Comparison of ENCODE assay signal across 24 cellular contexts in the genomic region with DNA sequence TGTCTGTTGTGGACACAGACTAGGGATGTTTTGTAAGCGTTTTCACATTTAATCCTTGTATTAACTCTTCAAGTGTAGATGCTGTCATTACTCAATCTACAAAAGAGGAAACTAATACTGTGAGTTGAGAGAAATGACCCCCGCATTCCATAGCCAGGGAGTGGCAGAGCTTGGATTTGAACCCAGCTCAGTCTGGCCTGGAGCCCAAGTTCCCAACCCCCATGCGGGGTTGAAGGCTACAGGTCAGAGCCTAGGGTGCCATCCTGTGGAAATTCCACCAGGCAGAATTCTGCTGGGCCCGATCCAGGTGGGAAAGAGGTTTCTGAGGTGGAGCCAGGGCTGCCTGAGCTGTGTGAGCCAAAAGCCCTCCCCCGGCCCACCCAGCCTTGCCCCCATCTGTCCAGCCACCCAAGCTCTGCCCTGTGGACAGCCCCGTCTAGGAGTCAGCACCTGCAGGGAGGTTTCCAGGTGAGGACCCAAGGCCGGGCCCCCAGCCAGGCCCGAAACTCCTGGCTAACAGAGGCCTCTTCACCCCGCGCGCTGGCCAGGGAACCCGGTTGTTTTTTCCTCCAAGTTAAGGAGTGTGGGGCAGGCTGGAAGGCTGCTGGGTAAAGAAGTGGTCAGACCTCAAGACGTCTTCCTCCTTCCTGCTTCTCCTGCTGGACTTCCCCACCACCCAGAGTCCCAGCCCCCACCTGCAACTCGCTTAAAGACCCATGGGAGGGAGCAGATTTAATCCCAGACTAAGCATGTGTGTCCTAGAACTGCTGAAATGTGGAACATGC. TPM values are rescaled to one million over a fixed set of nuclear protein-coding genes. Genes with fewer than 3 reads are reported as not detected.
DNase-seq lines count a peak whose midpoint lies in the region; ATAC-seq and TF ChIP-seq lines count a peak whose summit lies in the region.
"Had no signal": no experiment of that assay in that cellular context is flagged by ENCODE, and none has a peak within 500 bp of the region (broad histone marks: within the 10 kb centered on the region; RNA-seq: fewer than 3 reads in every experiment).

No MANE protein-coding gene starts in this region.

- no peak overlapping the region for H2BK120ac ChIP-seq in mesenchymal stem cell (ENCODE audit: low read depth, low read length)

- H3K4ac ChIP-seq in mesenchymal stem cell (ENCODE audit: low read depth in 1 of 2, low read length in 2 of 2): no peak overlapping the region

- ATAC-seq in HG03442 (IDR thresholded peaks at IDR 0.05; ENCODE audit: unreplicated experiment): no peak
- ATAC-seq in GM18873 (IDR thresholded peaks at IDR 0.05; ENCODE audit: low FRiP score, unreplicated experiment): no peak
- ATAC-seq: HCT116 had no signal

- H4K8ac ChIP-seq in mesenchymal stem cell (ENCODE audit: low read length): no peak overlapping the region

- no peak overlapping the region for H3K18ac ChIP-seq in mesenchymal stem cell (ENCODE audit: low read depth in 1 of 2, low read length in 2 of 2)

- H2BK5ac ChIP-seq in mesenchymal stem cell (ENCODE audit: low read depth, low read length, poor library complexity, severe bottlenecking): no peak overlapping the region

- H3K4me3 Mint-ChIP-seq in chondrocyte (ENCODE audit: unreplicated experiment): no peak overlapping the region
- H3K4me3 Mint-ChIP-seq: activated naive CD8-positive, alpha-beta T cell treated with anti-CD3 and anti-CD28 coated beads, Interleukin-2, amount 10 ng/mL, durations not matched to agents 7 days and 5 days; CD4-positive, alpha-beta memory T cell had no signal

- peaks cover 0 to 11% of the 10 kb centered on the region in 2 experiments for H3K36me3 ChIP-seq in mesenchymal stem cell (ENCODE audit: control insufficient read depth in 1 of 2, insufficient read depth in 2 of 2, low read depth in 1 of 2, low read length in 2 of 2)
- H3K36me3 ChIP-seq: colonic mucosa, sigmoid colon, tibial artery had no signal

- no peak overlapping the region for H3K9ac ChIP-seq in mesenchymal stem cell (ENCODE audit: low read length)

- peaks cover 13% of the 10 kb centered on the region for H3K79me1 ChIP-seq in mesenchymal stem cell (replicated peaks; ENCODE audit: low read length, poor library complexity, severe bottlenecking)

- H3K9me3 Mint-ChIP-seq in chondrocyte (ENCODE audit: low read depth): no peaks in the 10 kb centered on the region
- H3K9me3 Mint-ChIP-seq: activated naive CD8-positive, alpha-beta T cell treated with anti-CD3 and anti-CD28 coated beads, Interleukin-2, amount 10 ng/mL, durations not matched to agents 7 days and 5 days; activated T-helper 2 cell treated with anti-CD3 and anti-CD28 coated beads, Interferon-gamma antibody, Interleukin-2, Interleukin-4, amounts not matched to agents 10 μg/mL and 5 μg/mL and 100 μg/mL, durations not matched to agents 14 hours and 24 hours and 36 hours had no signal

- no peak overlapping the region for H3K4me2 ChIP-seq in mesenchymal stem cell (ENCODE audit: low read length, poor library complexity, severe bottlenecking)

- no peak overlapping the region for H3K14ac ChIP-seq in mesenchymal stem cell (ENCODE audit: low read length in 2 of 2)

- H3K27ac Mint-ChIP-seq in chondrocyte (ENCODE audit: unreplicated experiment): no peak overlapping the region
- H3K27ac Mint-ChIP-seq: activated naive CD8-positive, alpha-beta T cell treated with anti-CD3 and anti-CD28 coated beads, Interleukin-2, amount 10 ng/mL, durations not matched to agents 7 days and 5 days; activated T-helper 2 cell treated with anti-CD3 and anti-CD28 coated beads, Interferon-gamma antibody, Interleukin-2, Interleukin-4, amounts not matched to agents 10 μg/mL and 5 μg/mL and 100 μg/mL, durations not matched to agents 14 hours and 24 hours and 36 hours; CD4-positive, alpha-beta memory T cell had no signal

- H3K36me3 Mint-ChIP-seq in chondrocyte (ENCODE audit: low read depth): no peaks in the 10 kb centered on the region
- H3K36me3 Mint-ChIP-seq: activated naive CD8-positive, alpha-beta T cell treated with anti-CD3 and anti-CD28 coated beads, Interleukin-2, amount 10 ng/mL, durations not matched to agents 7 days and 5 days; CD4-positive, alpha-beta memory T cell had no signal

- peak overlapping the region; percentile 36 for H2BK15ac ChIP-seq in mesenchymal stem cell (ENCODE audit: low read depth, poor library complexity, severe bottlenecking)

- no peak overlapping the region for H3K23ac ChIP-seq in mesenchymal stem cell (ENCODE audit: low read length in 2 of 2)

- no peak overlapping the region for H3K27ac ChIP-seq in mesenchymal stem cell (ENCODE audit: low read length, poor library complexity, severe bottlenecking)
- H3K27ac ChIP-seq: colonic mucosa, tibial artery had no signal

- 85% methylated on average over 12 of the region's 14 CpGs for WGBS in mesenchymal stem cell

- no peaks in the 10 kb centered on the region for H3K9me3 ChIP-seq in mesenchymal stem cell (ENCODE audit: control insufficient read depth, low read length)
- H3K9me3 ChIP-seq: colonic mucosa, sigmoid colon, tibial artery had no signal

- H2AFZ ChIP-seq in mesenchymal stem cell (ENCODE audit: low read depth, low read length): no peak overlapping the region

- in situ Hi-C loops in GM13977 (cut with MboI; ENCODE audit: low pct_unique_long_range_greater_than_20kb, low sequenced_read_pairs, unreplicated experiment): no loop called here

- H3K4me1 ChIP-seq in mesenchymal stem cell (ENCODE audit: control insufficient read depth, insufficient read depth, low read depth, low read length): peaks cover 36% of the 10 kb centered on the region
- H3K4me1 ChIP-seq: colonic mucosa had no signal

- DNase-seq in 8988T (peak; percentile 28), GM13977 (ENCODE audit: low spot score) (peak; percentile 18), chondrocyte (ENCODE audit: low spot score) (peak; percentile 63), mesenchymal stem cell (no peak), amniotic stem cell (lab: John Stamatoyannopoulos, UW) (no peak), NCI-H446 treated with DMSO at 0.1 percent for 48 hours (lab: John Stamatoyannopoulos, UW) (no peak)
- DNase-seq: activated CD4-positive, alpha-beta T cell treated with anti-CD3 and anti-CD28 coated beads, Interleukin-2, amount 50 U/mL, for 1 hour; activated naive CD8-positive, alpha-beta T cell treated with anti-CD3 and anti-CD28 coated beads, Interleukin-2, amount 10 ng/mL, durations not matched to agents 7 days and 5 days; CD4-positive, alpha-beta memory T cell; colonic mucosa; head of caudate nucleus; Kasumi-1; NCI-H1092 treated with DMSO at 0.1 percent for 48 hours; NCI-H2081 treated with DMSO at 0.1 percent for 48 hours; NCI-H510A treated with DMSO at 0.1 percent for 48 hours; occipital lobe; sigmoid colon; stimulated activated naive CD4-positive, alpha-beta T cell; T-helper 1 cell; tibial artery had no signal

- no peaks in the 10 kb centered on the region for H3K4me1 Mint-ChIP-seq in chondrocyte (ENCODE audit: low read depth)

- no peak overlapping the region for H2AK5ac ChIP-seq in mesenchymal stem cell (ENCODE audit: low read length, severe bottlenecking)

- no peak overlapping the region for H4K91ac ChIP-seq in mesenchymal stem cell (ENCODE audit: low read length)

- H3K27me3 Mint-ChIP-seq in chondrocyte (ENCODE audit: low read depth): no peaks in the 10 kb centered on the region
- H3K27me3 Mint-ChIP-seq: CD4-positive, alpha-beta memory T cell had no signal

- no peak overlapping the region for H2BK12ac ChIP-seq in mesenchymal stem cell (ENCODE audit: low read length in 2 of 2)

- TF ChIP-seq CTCF in GM13977 (IDR thresholded peaks at IDR 0.05; ENCODE audit: extremely low read depth, insufficient read depth, missing control alignments) (no peak), chondrocyte (IDR thresholded peaks at IDR 0.05) (no peak)

- H3K27me3 ChIP-seq in mesenchymal stem cell (ENCODE audit: control insufficient read depth in 1 of 2, insufficient read depth in 1 of 2, low read length in 2 of 2): peaks cover 19 to 55% of the 10 kb centered on the region in 2 experiments
- H3K27me3 ChIP-seq: colonic mucosa, sigmoid colon had no signal

- no peak overlapping the region for H3K4me3 ChIP-seq in mesenchymal stem cell (ENCODE audit: insufficient read depth in 1 of 2, low read depth in 1 of 2, low read length in 2 of 2)
- H3K4me3 ChIP-seq: colonic mucosa, sigmoid colon, tibial artery had no signal

RNA-seq across cellular contexts. Expression of a gene that starts 5.7 kb away (rescaled TPM):
- 5.9 to 12.0 TPM (median 11.2 TPM) in 3 replicates for total RNA-seq in chondrocyte
- polyA plus RNA-seq in mesenchymal stem cell (2013, experiment 1 of 2): 13.9 TPM
- polyA plus RNA-seq in mesenchymal stem cell (2013, experiment 2 of 2): 13.9 TPM

RNA-seq across cellular contexts. Expression of a gene that starts 30.0 kb away (rescaled TPM):
- 37.9 to 46.0 TPM (median 41.5 TPM) in 3 replicates for total RNA-seq in chondrocyte
- polyA plus RNA-seq in mesenchymal stem cell (2013, experiment 1 of 2): 37.7 TPM
- 38.4 TPM for polyA plus RNA-seq in mesenchymal stem cell (2013, experiment 2 of 2)

RNA-seq across cellular contexts. Expression of a gene that starts 30.7 kb away (rescaled TPM):
- 9.2 to 12.0 TPM (median 11.9 TPM) in 3 replicates for total RNA-seq in chondrocyte
- polyA plus RNA-seq in mesenchymal stem cell (2013, experiment 1 of 2): 10.0 TPM
- polyA plus RNA-seq in mesenchymal stem cell (2013, experiment 2 of 2): 10.1 TPM

Comparison
In these comparisons a context has a peak if more than half of its experiments do, and no peak if none do; other contexts are left out.
1. DNase-seq: peak in 8988T (single experiment), GM13977 (single experiment) and chondrocyte (single experiment); none in mesenchymal stem cell (single experiment), amniotic stem cell (single experiment) and NCI-H446 treated with DMSO at 0.1 percent for 48 hours (single experiment).